In genomic region chr6:159753081-159753872, GRCh38 we compare ENCODE assay signal across 24 cellular contexts. TPM values are rescaled to one million over a fixed set of nuclear protein-coding genes. Genes with fewer than 3 reads are reported as not detected.
DNase-seq lines count a peak whose midpoint lies in the region; TF ChIP-seq lines count a peak whose summit lies in the region.
"Had no signal": no experiment of that assay in that cellular context is flagged by ENCODE, and none has a peak within 500 bp of the region (broad histone marks: within the 10 kb centered on the region; RNA-seq: fewer than 3 reads in every experiment).

No MANE protein-coding gene starts in this region.

- H3K9me3 ChIP-seq in cardiac muscle cell (ENCODE audit: low read depth) (no peaks in the 10 kb centered on the region), left ventricle myocardium inferior (replicated peaks) (no peaks in the 10 kb centered on the region), smooth muscle cell (replicated peaks; ENCODE audit: low read depth) (no peaks in the 10 kb centered on the region)
- H3K9me3 ChIP-seq: breast epithelium, sigmoid colon, SJSA1, thoracic aorta had no signal

- no peaks in the 10 kb centered on the region for H3K9me3 Mint-ChIP-seq in chondrocyte (ENCODE audit: low read depth)
- H3K9me3 Mint-ChIP-seq: activated B cell treated with CpG ODN at 0.5 μM for 24 hours; CD8-positive, alpha-beta T cell had no signal

- peaks cover 26% of the 10 kb centered on the region for H4K20me1 ChIP-seq in smooth muscle cell (ENCODE audit: low read depth)

- no peak overlapping the region for H2AFZ ChIP-seq in smooth muscle cell (ENCODE audit: low read depth)

- peaks cover 39% of the 10 kb centered on the region for H3K36me3 Mint-ChIP-seq in chondrocyte (ENCODE audit: low read depth)

- no peaks in the 10 kb centered on the region for H3K27me3 Mint-ChIP-seq in chondrocyte (ENCODE audit: low read depth)
- H3K27me3 Mint-ChIP-seq: activated B cell treated with CpG ODN at 0.5 μM for 24 hours had no signal

- H3K4me2 ChIP-seq in smooth muscle cell, result no peak overlapping the region

- TF ChIP-seq CTCF in cardiac muscle cell (IDR thresholded peaks at IDR 0.05; ENCODE audit: low read depth, low read length) (no peak), left ventricle myocardium inferior (IDR thresholded peaks at IDR 0.05; ENCODE audit: borderline replicate concordance) (no peak), chondrocyte (IDR thresholded peaks at IDR 0.05) (no peak), smooth muscle cell (IDR thresholded peaks at IDR 0.05; ENCODE audit: borderline replicate concordance, insufficient read depth, poor library complexity, severe bottlenecking) (no peak)

- H3K4me3 Mint-ChIP-seq in chondrocyte (ENCODE audit: unreplicated experiment), result no peak overlapping the region
- H3K4me3 Mint-ChIP-seq: activated B cell treated with CpG ODN at 0.5 μM for 24 hours; CD8-positive, alpha-beta T cell had no signal

- intact Hi-C loops in left ventricle myocardium inferior (cut with micrococcal nuclease), result no loop called here

- H3K27me3 ChIP-seq in cardiac muscle cell (no peaks in the 10 kb centered on the region), left ventricle myocardium inferior (ENCODE audit: low read depth) (no peaks in the 10 kb centered on the region), smooth muscle cell (ENCODE audit: low read depth) (no peaks in the 10 kb centered on the region)
- H3K27me3 ChIP-seq: breast epithelium, sigmoid colon, SJSA1 had no signal

- H3K27ac ChIP-seq in cardiac muscle cell, result peak overlapping the region; percentile 39
- H3K27ac ChIP-seq in left ventricle myocardium inferior (replicated peaks), result no peak overlapping the region
- peak overlapping the region; percentile 16 for H3K27ac ChIP-seq in smooth muscle cell (ENCODE audit: low read depth)
- H3K27ac ChIP-seq: breast epithelium, sigmoid colon, SJSA1, thoracic aorta had no signal

- no peaks in the 10 kb centered on the region for H3K4me1 ChIP-seq in cardiac muscle cell (ENCODE audit: low read depth)
- H3K4me1 ChIP-seq in left ventricle myocardium inferior, result peaks cover 15% of the 10 kb centered on the region
- H3K4me1 ChIP-seq in smooth muscle cell (ENCODE audit: low read depth), result no peaks in the 10 kb centered on the region
- H3K4me1 ChIP-seq: sigmoid colon had no signal

- DNase-seq in cardiac muscle cell (ENCODE audit: low read depth in 1 of 2, low spot score in 1 of 2) (no peak), left ventricle myocardium inferior (no peak), LHCN-M2 (ENCODE audit: low read depth) (peak; percentile 29), chondrocyte (ENCODE audit: low spot score) (no peak), smooth muscle cell (lab: John Stamatoyannopoulos, UW; ENCODE audit: unreplicated experiment) (no peak), NCI-H748 (lab: John Stamatoyannopoulos, UW; ENCODE audit: unreplicated experiment) (no peak), epidermal melanocyte (ENCODE audit: insufficient read length, low spot score) (no peak)
- DNase-seq in stimulated activated CD4-positive, alpha-beta T cell treated with anti-CD3 and anti-CD28 coated beads, Interleukin-4, amount 100 ng/mL, for 1 hour, result no peak
- DNase-seq: activated B cell treated with CpG ODN at 0.5 μM for 24 hours; CD8-positive, alpha-beta T cell; cortex of kidney; DMS53; GF-D8; mesendoderm; NCI-H2107; NCI-H524; sigmoid colon had no signal

- H3K9ac ChIP-seq in smooth muscle cell (ENCODE audit: low read depth), result no peak overlapping the region

- 92% methylated on average over 6 of the region's 6 CpGs for WGBS in smooth muscle cell (ENCODE audit: low lambda C conversion rate)

- H3K79me2 ChIP-seq in smooth muscle cell (ENCODE audit: low read depth), result peaks cover 24% of the 10 kb centered on the region

- H3K4me3 ChIP-seq in cardiac muscle cell, result no peak overlapping the region
- H3K4me3 ChIP-seq in left ventricle myocardium inferior, result no peak overlapping the region
- H3K4me3 ChIP-seq in smooth muscle cell, result no peak overlapping the region
- H3K4me3 ChIP-seq: breast epithelium, sigmoid colon, SJSA1, thoracic aorta had no signal

- H3K4me1 Mint-ChIP-seq in chondrocyte (ENCODE audit: low read depth), result peaks cover 6% of the 10 kb centered on the region
- H3K4me1 Mint-ChIP-seq: activated B cell treated with CpG ODN at 0.5 μM for 24 hours had no signal

- peak overlapping the region; percentile 61 for H3K27ac Mint-ChIP-seq in chondrocyte (ENCODE audit: unreplicated experiment)
- H3K27ac Mint-ChIP-seq: activated B cell treated with CpG ODN at 0.5 μM for 24 hours; CD8-positive, alpha-beta T cell had no signal

- H3K36me3 ChIP-seq in cardiac muscle cell, result peaks cover 75% of the 10 kb centered on the region
- peaks cover 90% of the 10 kb centered on the region for H3K36me3 ChIP-seq in left ventricle myocardium inferior
- H3K36me3 ChIP-seq in smooth muscle cell (ENCODE audit: low read depth), result peaks cover 32% of the 10 kb centered on the region

- peaks cover 24% of the 10 kb centered on the region for H3F3A ChIP-seq in smooth muscle cell (ENCODE audit: low read depth)

RNA-seq across cellular contexts. Expression of gene ACAT2, which starts 8.6 kb away (rescaled TPM):
- total RNA-seq in cardiac muscle cell (14.2 and 59.1 TPM in 2 replicates), left ventricle myocardium inferior (5.2 TPM), LHCN-M2 (2014; rRNA removed) (24.2 and 27.4 TPM in 2 replicates), chondrocyte (36.0 to 43.5 TPM (median 38.4 TPM) in 3 replicates), smooth muscle cell (21.5 and 25.3 TPM in 2 replicates)
- polyA plus RNA-seq in cardiac muscle cell (45.7 and 179 TPM in 2 replicates), smooth muscle cell (51.0 and 82.5 TPM in 2 replicates)
- 66.1 TPM for polyA plus RNA-seq in LHCN-M2 (2012)

RNA-seq across cellular contexts. Expression of gene WTAP, which starts 26.0 kb away (rescaled TPM):
- total RNA-seq in cardiac muscle cell (56.9 and 64.2 TPM in 2 replicates), left ventricle myocardium inferior (47.5 TPM), LHCN-M2 (2014; rRNA removed) (81.4 and 90.3 TPM in 2 replicates), chondrocyte (65.0 to 72.3 TPM (median 65.9 TPM) in 3 replicates), smooth muscle cell (90.2 and 94.1 TPM in 2 replicates)
- polyA plus RNA-seq in cardiac muscle cell (68.0 and 70.9 TPM in 2 replicates), smooth muscle cell (39.4 and 56.8 TPM in 2 replicates)
- polyA plus RNA-seq in LHCN-M2 (2012), result 46.5 TPM

RNA-seq across cellular contexts. Expression of gene TCP1, which starts 36.1 kb away (rescaled TPM):
- 130 and 139 TPM in 2 replicates for total RNA-seq in cardiac muscle cell
- 164 and 173 TPM in 2 replicates for polyA plus RNA-seq in cardiac muscle cell
- total RNA-seq in left ventricle myocardium inferior, result 136 TPM
- 339 and 384 TPM in 2 replicates for total RNA-seq in LHCN-M2 (2014; rRNA removed)
- 158 TPM for polyA plus RNA-seq in LHCN-M2 (2012)
- total RNA-seq in chondrocyte, result 169 to 200 TPM (median 175 TPM) in 3 replicates
- total RNA-seq in smooth muscle cell, result 132 and 153 TPM in 2 replicates
- 124 and 125 TPM in 2 replicates for polyA plus RNA-seq in smooth muscle cell

RNA-seq across cellular contexts. Expression of gene MRPL18, which starts 37.0 kb away (rescaled TPM):
- 50.5 and 83.0 TPM in 2 replicates for total RNA-seq in cardiac muscle cell
- 73.1 and 75.6 TPM in 2 replicates for polyA plus RNA-seq in cardiac muscle cell
- 60.2 TPM for total RNA-seq in left ventricle myocardium inferior
- 95.2 and 111 TPM in 2 replicates for total RNA-seq in LHCN-M2 (2014; rRNA removed)
- polyA plus RNA-seq in LHCN-M2 (2012), result 82.0 TPM
- 52.2 to 70.6 TPM (median 53.1 TPM) in 3 replicates for total RNA-seq in chondrocyte
- total RNA-seq in smooth muscle cell, result 78.9 and 107 TPM in 2 replicates
- 78.8 and 80.4 TPM in 2 replicates for polyA plus RNA-seq in smooth muscle cell

RNA-seq across cellular contexts. Expression of gene PNLDC1, which starts 46.8 kb away (rescaled TPM):
- total RNA-seq in cardiac muscle cell, result 0.09 TPM in 1 of 2 replicates, not detected in the other
- 0.09 and 0.31 TPM in 2 replicates for polyA plus RNA-seq in cardiac muscle cell
- total RNA-seq in left ventricle myocardium inferior, result 0.33 TPM
- not detected in 2 replicates for total RNA-seq in LHCN-M2 (2014; rRNA removed)
- not detected for polyA plus RNA-seq in LHCN-M2 (2012)
- total RNA-seq in chondrocyte, result not detected in 3 replicates
- total RNA-seq in smooth muscle cell, result not detected in 2 replicates
- not detected in 2 replicates for polyA plus RNA-seq in smooth muscle cell
- total RNA-seq: CD8-positive, alpha-beta T cell; fibroblast of lung; glomerular endothelial cell; MCF 10A; SJSA1 had no signal
- polyA plus RNA-seq: fibroblast of lung, neural cell had no signal
